In the genomic region with DNA sequence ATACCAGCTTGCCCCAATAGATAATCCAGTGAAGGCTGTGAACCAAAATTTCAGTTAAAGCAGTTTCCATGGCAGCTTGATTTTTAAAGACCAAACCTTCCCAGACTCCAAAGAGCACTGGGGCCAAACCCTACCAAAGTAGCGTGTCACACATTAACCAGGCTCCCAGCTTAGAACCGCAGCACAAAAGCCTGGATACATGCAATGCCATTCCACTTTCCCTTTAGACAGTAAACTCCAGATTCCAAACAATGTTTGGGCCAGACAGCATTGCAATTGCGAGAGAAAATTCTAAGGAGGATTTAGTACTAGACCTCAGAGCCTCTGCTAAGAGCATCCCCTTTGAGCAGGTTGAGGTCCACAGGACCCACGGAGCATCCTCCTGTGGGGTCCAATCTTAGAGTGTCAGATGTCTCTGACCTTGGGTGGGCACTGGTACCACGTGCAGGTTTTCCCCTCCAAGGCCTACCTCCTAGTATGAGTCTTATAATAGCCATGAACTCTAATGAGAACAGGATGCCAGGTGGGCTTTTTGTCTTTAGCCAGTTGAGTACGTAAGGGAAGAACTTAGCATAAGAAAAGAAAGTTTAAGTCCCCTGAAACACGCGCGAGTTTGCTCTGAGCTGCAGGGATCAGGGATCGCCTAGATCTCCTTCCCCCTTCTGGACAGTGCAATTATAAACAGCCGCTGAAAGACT, we compare ENCODE assay signal across 30 cellular contexts. TPM values are rescaled to one million over a fixed set of nuclear protein-coding genes. Genes with fewer than 3 reads are reported as not detected.
DNase-seq lines count a peak whose midpoint lies in the region; ATAC-seq, FAIRE-seq and TF ChIP-seq lines count a peak whose summit lies in the region.
"Had no signal": no experiment of that assay in that cellular context is flagged by ENCODE, and none has a peak within 500 bp of the region (broad histone marks: within the 10 kb centered on the region; RNA-seq: fewer than 3 reads in every experiment).

No MANE protein-coding gene starts in this region.

- peaks cover 4% of the 10 kb centered on the region for H3K9me3 Mint-ChIP-seq in nephron
- H3K9me3 Mint-ChIP-seq in stimulated activated naive B cell treated with anti-CD40 and anti-IgM and Interleukin-4, amounts not matched to agents 10 μg/mL and 1 μg/mL and 100 μg/mL, for 72 hours = peaks cover 0 to 3% of the 10 kb centered on the region in 2 donors
- H3K9me3 Mint-ChIP-seq: activated naive CD4-positive, alpha-beta T cell treated with anti-CD3 and anti-CD28 coated beads, Interleukin-2, amount 10 ng/mL, durations not matched to agents 7 days and 5 days; immature natural killer cell had no signal

- intact Hi-C loops in spleen (cut with DNase I; ENCODE audit: low total_unique reads) = no loop called here

- H3K27ac ChIP-seq in spleen = no peak overlapping the region
- H3K27ac ChIP-seq: WERI-Rb-1 had no signal

- DNase-seq in EH (ENCODE audit: low read depth) (peak; percentile 15), NT2/D1 (ENCODE audit: low read depth, low spot score) (peak; percentile 39), GM19239 (ENCODE audit: insufficient read length, low spot score) (no peak), spleen (no peak)
- DNase-seq in activated CD4-positive, alpha-beta T cell treated with anti-CD3 and anti-CD28 coated beads, Interleukin-2, amount 50 U/mL, for 48 hours = no peak
- DNase-seq in stimulated activated naive B cell treated with anti-CD40 and anti-IgM and Interleukin-4, amounts not matched to agents 10 μg/mL and 1 μg/mL and 100 μg/mL, for 72 hours = no peak
- DNase-seq: activated CD4-positive, alpha-beta T cell treated with anti-CD3 and anti-CD28 coated beads, Interleukin-2, amount 50 U/mL, for 1 hour; activated naive CD4-positive, alpha-beta T cell treated with anti-CD3 and anti-CD28 coated beads, Interleukin-2, amount 10 ng/mL, durations not matched to agents 7 days and 5 days; amygdala; caudate nucleus; CD8-positive, alpha-beta memory T cell; GF-D8; immature natural killer cell; mucosa of descending colon; NCI-H1092 treated with DMSO at 0.1 percent for 48 hours; NCI-H2029; NCI-H226; NCI-H82; trophoblast cell; WERI-Rb-1 had no signal

- ATAC-seq in stimulated activated naive B cell treated with anti-CD40 and anti-IgM and Interleukin-4, amounts not matched to agents 10 μg/mL and 1 μg/mL and 100 μg/mL, for 72 hours (replicated peaks) = no peak
- ATAC-seq: mucosa of descending colon had no signal

- no peak overlapping the region for H3K4me3 Mint-ChIP-seq in nephron
- no peak overlapping the region for H3K4me3 Mint-ChIP-seq in stimulated activated naive B cell treated with anti-CD40 and anti-IgM and Interleukin-4, amounts not matched to agents 10 μg/mL and 1 μg/mL and 100 μg/mL, for 72 hours
- H3K4me3 Mint-ChIP-seq: activated naive CD4-positive, alpha-beta T cell treated with anti-CD3 and anti-CD28 coated beads, Interleukin-2, amount 10 ng/mL, durations not matched to agents 7 days and 5 days; activated T-helper 1 cell treated with anti-CD3 and anti-CD28 coated beads, Interleukin-12 subunit alpha, Interleukin-12 subunit beta, Interleukin-2, Interleukin-4 antibody, amounts not matched to agents 30 ng/mL and 10 ng/mL and 1 ng/mL, durations not matched to agents 14 hours and 24 hours and 36 hours; B cell; CD8-positive, alpha-beta memory T cell; dendritic cell treated with granulocyte-macrophage colony-stimulating factor and Interleukin-4, amounts not matched to agents 40 ng/mL and 50 ng/mL, for 4 days; immature natural killer cell; T-helper 2 cell treated with Interferon-gamma antibody and Interleukin-4, amounts not matched to agents 5 μg/mL and 100 μg/mL, for 36 hours had no signal

- H3K4me1 ChIP-seq in NT2/D1 (ENCODE audit: insufficient read depth, insufficient read length) (peaks cover 3% of the 10 kb centered on the region), spleen (peaks cover 0 to 27% (median 7%) of the 10 kb centered on the region in 6 donors)

- peaks cover 3% of the 10 kb centered on the region for H3K27me3 Mint-ChIP-seq in nephron (ENCODE audit: low read depth)
- no peaks in the 10 kb centered on the region for H3K27me3 Mint-ChIP-seq in stimulated activated naive B cell treated with anti-CD40 and anti-IgM and Interleukin-4, amounts not matched to agents 10 μg/mL and 1 μg/mL and 100 μg/mL, for 72 hours
- H3K27me3 Mint-ChIP-seq: activated naive CD4-positive, alpha-beta T cell treated with anti-CD3 and anti-CD28 coated beads, Interleukin-2, amount 10 ng/mL, durations not matched to agents 7 days and 5 days; B cell; CD8-positive, alpha-beta memory T cell; dendritic cell treated with granulocyte-macrophage colony-stimulating factor and Interleukin-4, amounts not matched to agents 40 ng/mL and 50 ng/mL, for 4 days; progenitor cell of endocrine pancreas had no signal

- H3K4me1 Mint-ChIP-seq in nephron = peaks cover 21% of the 10 kb centered on the region
- peaks cover 3 to 14% of the 10 kb centered on the region in 2 donors for H3K4me1 Mint-ChIP-seq in stimulated activated naive B cell treated with anti-CD40 and anti-IgM and Interleukin-4, amounts not matched to agents 10 μg/mL and 1 μg/mL and 100 μg/mL, for 72 hours
- H3K4me1 Mint-ChIP-seq: activated naive CD4-positive, alpha-beta T cell treated with anti-CD3 and anti-CD28 coated beads, Interleukin-2, amount 10 ng/mL, durations not matched to agents 7 days and 5 days; immature natural killer cell had no signal

- no peak overlapping the region for H3K9ac ChIP-seq in NT2/D1 (ENCODE audit: insufficient read length, low read depth)

- no peak for FAIRE-seq in GM19239 (lab: Jason Lieb, UNC)
- FAIRE-seq: A204.1, endometrium, HTR-8/SVneo had no signal

- H3K4me3 ChIP-seq in NT2/D1 (ENCODE audit: insufficient read length, low read depth) (no peak overlapping the region), iPS-18c (ENCODE audit: insufficient read depth, low read depth, low read length) (peak overlapping the region; percentile 32; the same call in 1 of the 2 replicates), spleen (no peak overlapping the region)
- H3K4me3 ChIP-seq: mucosa of descending colon had no signal

- H3K27me3 ChIP-seq in NT2/D1 (ENCODE audit: insufficient read depth, insufficient read length) = no peaks in the 10 kb centered on the region
- H3K27me3 ChIP-seq in spleen (replicated peaks in 1 of 7) = no peaks in the 10 kb centered on the region

- TF ChIP-seq CTCF in nephron (IDR thresholded peaks at IDR 0.05; ENCODE audit: unreplicated experiment in 3 of 3) = no peak
- no peak for TF ChIP-seq CTCF in spleen (IDR thresholded peaks at IDR 0.05 in 8 of 11, conservative IDR thresholded peaks at IDR 0.05 in 3 of 11)

- peak overlapping the region; percentile 72 to 81 (median 78) for H3K27ac Mint-ChIP-seq in nephron
- H3K27ac Mint-ChIP-seq in stimulated activated naive B cell treated with anti-CD40 and anti-IgM and Interleukin-4, amounts not matched to agents 10 μg/mL and 1 μg/mL and 100 μg/mL, for 72 hours = no peak overlapping the region
- H3K27ac Mint-ChIP-seq: activated naive CD4-positive, alpha-beta T cell treated with anti-CD3 and anti-CD28 coated beads, Interleukin-2, amount 10 ng/mL, durations not matched to agents 7 days and 5 days; activated T-helper 1 cell treated with anti-CD3 and anti-CD28 coated beads, Interleukin-12 subunit alpha, Interleukin-12 subunit beta, Interleukin-2, Interleukin-4 antibody, amounts not matched to agents 30 ng/mL and 10 ng/mL and 1 ng/mL, durations not matched to agents 14 hours and 24 hours and 36 hours; B cell; dendritic cell treated with granulocyte-macrophage colony-stimulating factor and Interleukin-4, amounts not matched to agents 40 ng/mL and 50 ng/mL, for 4 days; immature natural killer cell; progenitor cell of endocrine pancreas; T-helper 2 cell treated with Interferon-gamma antibody and Interleukin-4, amounts not matched to agents 5 μg/mL and 100 μg/mL, for 36 hours had no signal

- TF ChIP-seq POLR2A in spleen (IDR thresholded peaks at IDR 0.05) = no peak

- 87 to 94% (median 93%) methylated on average over 10 to 11 of the region's 11 CpGs for WGBS in spleen, 5 donors

- H3K9me3 ChIP-seq in NT2/D1 (ENCODE audit: insufficient read depth, low read length) (peaks cover 9% of the 10 kb centered on the region), iPS-18c (ENCODE audit: control insufficient read depth, insufficient read depth, low read length) (peaks cover 2% of the 10 kb centered on the region), spleen (peaks cover 0 to 12% (median 1%) of the 10 kb centered on the region in 8 donors)
- H3K9me3 ChIP-seq: mucosa of descending colon had no signal

- H3K36me3 ChIP-seq in NT2/D1 (ENCODE audit: insufficient read depth, insufficient read length, low read length) (no peaks in the 10 kb centered on the region), spleen (no peaks in the 10 kb centered on the region)
- H3K36me3 ChIP-seq: WERI-Rb-1 had no signal

- no peaks in the 10 kb centered on the region for H3K36me3 Mint-ChIP-seq in nephron (ENCODE audit: low read depth)
- peaks cover 0 to 3% of the 10 kb centered on the region in 2 donors for H3K36me3 Mint-ChIP-seq in stimulated activated naive B cell treated with anti-CD40 and anti-IgM and Interleukin-4, amounts not matched to agents 10 μg/mL and 1 μg/mL and 100 μg/mL, for 72 hours
- H3K36me3 Mint-ChIP-seq: activated naive CD4-positive, alpha-beta T cell treated with anti-CD3 and anti-CD28 coated beads, Interleukin-2, amount 10 ng/mL, durations not matched to agents 7 days and 5 days; immature natural killer cell had no signal

RNA-seq across cellular contexts. Expression of gene MGARP, which starts 38.8 kb away (rescaled TPM):
- 1 to 10 TPM in 2 of 7 donors, under 1 TPM in 4, not detected in 1; 0.20 to 1.7 (median 0.48) TPM for total RNA-seq in spleen
- polyA plus RNA-seq in spleen = under 1 TPM; 0.28 to 0.54 (median 0.50) TPM
- total RNA-seq: activated T-helper 1 cell treated with anti-CD3 and anti-CD28 coated beads, Interleukin-12 subunit alpha, Interleukin-12 subunit beta, Interleukin-2, Interleukin-4 antibody, amounts not matched to agents 30 ng/mL and 10 ng/mL and 1 ng/mL, durations not matched to agents 14 hours and 24 hours and 36 hours; B cell; CD8-positive, alpha-beta memory T cell had no signal

Comparison
In these comparisons a context has a peak if more than half of its experiments do, and no peak if none do; other contexts are left out.
1. DNase-seq: peak in EH (single experiment) and NT2/D1 (single experiment); none in activated CD4-positive, alpha-beta T cell treated with anti-CD3 and anti-CD28 coated beads, Interleukin-2, amount 50 U/mL, for 48 hours (0 of 2), GM19239 (single experiment), stimulated activated naive B cell treated with anti-CD40 and anti-IgM and Interleukin-4, amounts not matched to agents 10 μg/mL and 1 μg/mL and 100 μg/mL, for 72 hours (single experiment) and spleen (single experiment).